12 cellular contexts compared by ENCODE assay signal in genomic region chr18:12879840-12880531, GRCh38. TPM values are rescaled to one million over a fixed set of nuclear protein-coding genes. Genes with fewer than 3 reads are reported as not detected.
A peak's percentile ranks its signal among the peaks of the same experiment; 100 is the strongest.
DNase-seq lines count a peak whose midpoint lies in the region; ATAC-seq and TF ChIP-seq lines count a peak whose summit lies in the region.
"Had no signal": no experiment of that assay in that cellular context is flagged by ENCODE, and none has a peak within 500 bp of the region (broad histone marks: within the 10 kb centered on the region; RNA-seq: fewer than 3 reads in every experiment).

No MANE protein-coding gene starts in this region.

- POLR2A ChIA-PET in activated CD4-positive, alpha-beta T cell treated with anti-CD3 and anti-CD28 coated beads for 36 hours (lab: Charles Lee): no interaction called here

- H3K27ac ChIP-seq in spleen (peak overlapping the region in 7 of 8 donors; percentile 71 to 100 (median 81)), psoas muscle (no peak overlapping the region)
- H3K27ac ChIP-seq: A549, SJCRH30 had no signal

- CTCF ChIA-PET in activated CD4-positive, alpha-beta T cell treated with anti-CD3 and anti-CD28 coated beads for 36 hours (lab: Charles Lee): interaction anchor here (0.8 to 2.8 kb wide), 6 partner anchors 12 to 40 kb away, joined by 3 to 14 read pairs (median 6); no protein-coding TSS in a partner anchor

- TF ChIP-seq CTCF in spleen (IDR thresholded peaks at IDR 0.05 in 8 of 11, conservative IDR thresholded peaks at IDR 0.05 in 3 of 11): no peak
- no peak for TF ChIP-seq CTCF in endothelial cell (IDR thresholded peaks at IDR 0.05; ENCODE audit: unreplicated experiment)
- no peak for TF ChIP-seq CTCF in psoas muscle (IDR thresholded peaks at IDR 0.05)

- peak overlapping the region; percentile 29 for H3K4me3 Mint-ChIP-seq in activated CD4-positive, alpha-beta T cell treated with anti-CD3 and anti-CD28 coated beads for 36 hours
- peak overlapping the region; percentile 90 for H3K4me3 Mint-ChIP-seq in dendritic cell treated with granulocyte-macrophage colony-stimulating factor and Interleukin-4, amounts not matched to agents 40 ng/mL and 50 ng/mL, for 4 days
- H3K4me3 Mint-ChIP-seq in endothelial cell (ENCODE audit: unreplicated experiment): no peak overlapping the region

- peak overlapping the region; percentile 83 for H3K27ac Mint-ChIP-seq in activated CD4-positive, alpha-beta T cell treated with anti-CD3 and anti-CD28 coated beads for 36 hours
- H3K27ac Mint-ChIP-seq in dendritic cell treated with granulocyte-macrophage colony-stimulating factor and Interleukin-4, amounts not matched to agents 40 ng/mL and 50 ng/mL, for 4 days: peak overlapping the region; percentile 89
- no peak overlapping the region for H3K27ac Mint-ChIP-seq in endothelial cell (ENCODE audit: unreplicated experiment)

- peak overlapping the region in 1 of 8 donors; percentile 42 for H3K4me3 ChIP-seq in spleen
- no peak overlapping the region for H3K4me3 ChIP-seq in psoas muscle
- H3K4me3 ChIP-seq: A549, mucosa of descending colon, SJCRH30 had no signal

- WGBS in spleen, 5 donors: 24 to 40% (median 33%) methylated on average over 7 of the region's 7 CpGs
- WGBS in psoas muscle, 3 donors: 77 to 89% (median 82%) methylated on average over 7 of the region's 7 CpGs

- no peak for DNase-seq in activated CD4-positive, alpha-beta T cell treated with anti-CD3 and anti-CD28 coated beads for 36 hours
- no peak for DNase-seq in activated CD4-positive, alpha-beta T cell treated with anti-CD3 and anti-CD28 coated beads, Interleukin-2, amount 50 U/mL, for 1 hour
- DNase-seq in NOMO-1 treated with DMSO at 0.1 percent for 48 hours (lab: John Stamatoyannopoulos, UW; ENCODE audit: unreplicated experiment) (peak; percentile 56), spleen (no peak), iPS-NIHi7 (ENCODE audit: extremely low spot score) (no peak), endothelial cell (ENCODE audit: low spot score) (no peak), psoas muscle (no peak)
- DNase-seq: mucosa of descending colon, SJCRH30 had no signal

- ATAC-seq in activated CD4-positive, alpha-beta T cell treated with anti-CD3 and anti-CD28 coated beads for 36 hours: no peak
- no peak for ATAC-seq in psoas muscle
- ATAC-seq: A549, esophagus mucosa, mucosa of descending colon had no signal

- H3K9me3 Mint-ChIP-seq in activated CD4-positive, alpha-beta T cell treated with anti-CD3 and anti-CD28 coated beads for 36 hours (ENCODE audit: low read depth): no peaks in the 10 kb centered on the region
- H3K9me3 Mint-ChIP-seq in dendritic cell treated with granulocyte-macrophage colony-stimulating factor and Interleukin-4, amounts not matched to agents 40 ng/mL and 50 ng/mL, for 4 days: no peaks in the 10 kb centered on the region
- H3K9me3 Mint-ChIP-seq in endothelial cell (ENCODE audit: unreplicated experiment): no peaks in the 10 kb centered on the region

- no peaks in the 10 kb centered on the region for H3K27me3 Mint-ChIP-seq in activated CD4-positive, alpha-beta T cell treated with anti-CD3 and anti-CD28 coated beads for 36 hours
- H3K27me3 Mint-ChIP-seq in dendritic cell treated with granulocyte-macrophage colony-stimulating factor and Interleukin-4, amounts not matched to agents 40 ng/mL and 50 ng/mL, for 4 days: no peaks in the 10 kb centered on the region
- H3K27me3 Mint-ChIP-seq in endothelial cell (ENCODE audit: unreplicated experiment): peaks cover 6% of the 10 kb centered on the region

- no peaks in the 10 kb centered on the region for H3K9me3 ChIP-seq in spleen
- H3K9me3 ChIP-seq in psoas muscle: no peaks in the 10 kb centered on the region
- H3K9me3 ChIP-seq: A549, mucosa of descending colon, SJCRH30 had no signal

- H3K4me1 ChIP-seq in spleen (peaks cover 45 to 88% (median 79%) of the 10 kb centered on the region in 6 donors), psoas muscle (peaks cover 36% of the 10 kb centered on the region)

- no peaks in the 10 kb centered on the region for H3K36me3 ChIP-seq in spleen
- no peaks in the 10 kb centered on the region for H3K36me3 ChIP-seq in psoas muscle (ENCODE audit: insufficient read depth in 1 of 2, low read depth in 1 of 2)
- H3K36me3 ChIP-seq: SJCRH30 had no signal

- no peak for TF ChIP-seq POLR2A in spleen (IDR thresholded peaks at IDR 0.05)

- intact Hi-C loops in activated CD4-positive, alpha-beta T cell treated with anti-CD3 and anti-CD28 coated beads for 36 hours (cut with DNase I, micrococcal nuclease): loop anchor here in 1 of 2 experiments (5.0 kb wide), 2 partner anchors 257 to 1028 kb away; partner anchors contain the start of gene CHMP1B
- intact Hi-C loops in dendritic cell treated with granulocyte-macrophage colony-stimulating factor and Interleukin-4, amounts not matched to agents 40 ng/mL and 50 ng/mL, for 4 days (cut with micrococcal nuclease): loop anchor here (1.0 to 5.0 kb wide), 3 partner anchors 13 to 67 kb away; partner anchors contain the start of gene SEH1L
- intact Hi-C loops in spleen (cut with DNase I; ENCODE audit: low total_unique reads) (no loop called here), psoas muscle (cut with DNase I) (loop anchor here in 1 of 2 donors (5.0 kb wide), 1 partner anchor 67 kb away; the partner anchor contains the start of gene SEH1L)

- H3K36me3 Mint-ChIP-seq in activated CD4-positive, alpha-beta T cell treated with anti-CD3 and anti-CD28 coated beads for 36 hours (ENCODE audit: low read depth): peaks cover 28% of the 10 kb centered on the region
- H3K36me3 Mint-ChIP-seq in dendritic cell treated with granulocyte-macrophage colony-stimulating factor and Interleukin-4, amounts not matched to agents 40 ng/mL and 50 ng/mL, for 4 days (ENCODE audit: low read depth): peaks cover 66% of the 10 kb centered on the region
- H3K36me3 Mint-ChIP-seq in endothelial cell (ENCODE audit: low read depth, unreplicated experiment): peaks cover 21% of the 10 kb centered on the region

- peaks cover 64% of the 10 kb centered on the region for H3K4me1 Mint-ChIP-seq in activated CD4-positive, alpha-beta T cell treated with anti-CD3 and anti-CD28 coated beads for 36 hours
- peaks cover 71% of the 10 kb centered on the region for H3K4me1 Mint-ChIP-seq in dendritic cell treated with granulocyte-macrophage colony-stimulating factor and Interleukin-4, amounts not matched to agents 40 ng/mL and 50 ng/mL, for 4 days (ENCODE audit: low read depth)
- H3K4me1 Mint-ChIP-seq in endothelial cell (ENCODE audit: unreplicated experiment): peaks cover 18% of the 10 kb centered on the region

- no peaks in the 10 kb centered on the region for H3K27me3 ChIP-seq in spleen (replicated peaks in 1 of 7)
- no peaks in the 10 kb centered on the region for H3K27me3 ChIP-seq in psoas muscle (ENCODE audit: insufficient read depth in 3 of 3, low read length in 2 of 3)
- H3K27me3 ChIP-seq: SJCRH30 had no signal

RNA-seq across cellular contexts. Expression of gene PTPN2, which starts 4.1 kb away (rescaled TPM):
- 10 to 100 TPM; 60.6 to 72.9 TPM for total RNA-seq in activated CD4-positive, alpha-beta T cell treated with anti-CD3 and anti-CD28 coated beads for 36 hours
- total RNA-seq in spleen (10 to 100 TPM; 55.0 to 92.1 (median 72.7) TPM), endothelial cell (ENCODE audit: unreplicated experiment) (23.9 TPM), psoas muscle (10 to 100 TPM in 3 of 4 donors, 1 to 10 TPM in 1; 8.4 to 21.9 (median 14.5) TPM)
- polyA plus RNA-seq in spleen (10 to 100 TPM; 47.9 to 67.1 (median 54.5) TPM), psoas muscle (10 to 100 TPM; 12.5 to 27.0 (median 13.7) TPM)
